Comparison of ENCODE assay signal across 8 cellular contexts in the genomic region with DNA sequence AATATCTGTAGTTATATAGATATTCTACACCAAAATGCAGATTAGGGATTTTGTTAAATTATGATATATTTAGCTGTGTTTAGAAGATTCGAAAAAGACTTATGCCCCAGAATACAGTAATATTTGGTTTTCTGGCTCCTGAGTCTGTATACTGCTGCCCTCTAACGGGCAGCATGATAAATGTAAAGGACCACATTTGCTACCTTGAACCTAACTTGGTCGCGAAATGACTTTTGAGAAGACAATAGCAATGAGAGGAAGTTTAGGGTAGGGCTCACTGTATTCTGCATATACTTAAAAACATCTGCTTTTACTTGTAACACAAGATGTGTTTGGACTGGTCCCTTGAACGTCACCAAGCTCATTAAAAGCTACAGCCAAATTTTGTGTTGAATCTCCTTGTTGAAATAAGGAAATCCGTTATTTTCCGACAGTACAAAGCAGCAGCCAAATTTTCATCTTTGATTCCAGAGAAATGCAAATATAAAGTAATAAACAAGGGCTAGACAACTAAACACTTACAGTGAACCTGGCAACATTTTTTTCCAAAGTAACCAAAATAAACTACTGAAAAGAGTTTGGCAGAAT.
DNase-seq lines count a peak whose midpoint lies in the region; ATAC-seq and TF ChIP-seq lines count a peak whose summit lies in the region.

No MANE protein-coding gene starts in this region.

- H3K79me2 ChIP-seq in DND-41 (ENCODE audit: insufficient read depth, low read length) (no peaks in the 10 kb centered on the region), GM23338 (replicated peaks; ENCODE audit: insufficient read depth) (no peaks in the 10 kb centered on the region)

- H3K9me2 ChIP-seq in GM23338 (ENCODE audit: insufficient read depth) = no peaks in the 10 kb centered on the region

- H3K9me3 Mint-ChIP-seq in GM23338 = no peaks in the 10 kb centered on the region; the same call in 2 of the 3 replicates
- no peaks in the 10 kb centered on the region for H3K9me3 Mint-ChIP-seq in stimulated activated naive B cell treated with anti-CD40 and anti-IgM and Interleukin-4, amounts not matched to agents 10 μg/mL and 1 μg/mL and 100 μg/mL, for 72 hours

- H2AFZ ChIP-seq in DND-41 (ENCODE audit: low read depth, low read length) (no peak overlapping the region), GM23338 (no peak overlapping the region)

- H3K27ac ChIP-seq in DND-41 (ENCODE audit: low read length) (no peak overlapping the region), GM23338 (ENCODE audit: low read depth) (no peak overlapping the region)

- peak; percentile 47 for TF ChIP-seq CTCF in DND-41 (IDR thresholded peaks at IDR 0.05; ENCODE audit: borderline replicate concordance, extremely low read depth, low read length, poor library complexity, severe bottlenecking)
- peak; percentile 80 to 92 for TF ChIP-seq CTCF in GM23338 (conservative IDR thresholded peaks at IDR 0.05; ENCODE audit: low read depth in 2 of 2)

- no peak overlapping the region for H3K4me3 ChIP-seq in DND-41 (ENCODE audit: low read depth in 1 of 2, low read length in 2 of 2)
- no peak overlapping the region for H3K4me3 ChIP-seq in GM23338

- no peak overlapping the region for H3K27ac Mint-ChIP-seq in GM23338
- no peak overlapping the region for H3K27ac Mint-ChIP-seq in stimulated activated naive B cell treated with anti-CD40 and anti-IgM and Interleukin-4, amounts not matched to agents 10 μg/mL and 1 μg/mL and 100 μg/mL, for 72 hours

- ATAC-seq in DND-41 (ENCODE audit: insufficient read depth, low read depth) (peak; percentile 56; the same call in 1 of the 3 replicates), GM23338 (peak; percentile 75), HG02938 (IDR thresholded peaks at IDR 0.05; ENCODE audit: unreplicated experiment) (no peak), HG03469 (IDR thresholded peaks at IDR 0.05; ENCODE audit: unreplicated experiment) (no peak)
- peak; percentile 87 for ATAC-seq in stimulated activated naive B cell treated with anti-CD40 and anti-IgM and Interleukin-4, amounts not matched to agents 10 μg/mL and 1 μg/mL and 100 μg/mL, for 72 hours (replicated peaks)

- H3K4me2 ChIP-seq in DND-41 (ENCODE audit: insufficient read depth, low read length) (no peak overlapping the region), GM23338 (0 out of 2 replicates have a peak overlapping the region, but pooled peaks have one; percentile 50)

- H3K27me3 ChIP-seq in DND-41 (ENCODE audit: insufficient read depth, low read length, poor library complexity) (no peaks in the 10 kb centered on the region), GM23338 (ENCODE audit: insufficient read depth) (no peaks in the 10 kb centered on the region)

- H3F3A ChIP-seq in GM23338 (replicated peaks; ENCODE audit: low read depth) = no peaks in the 10 kb centered on the region

- no peaks in the 10 kb centered on the region for H4K20me1 ChIP-seq in DND-41 (ENCODE audit: insufficient read depth, low read length)
- H4K20me1 ChIP-seq in GM23338 (replicated peaks; ENCODE audit: insufficient read depth) = no peaks in the 10 kb centered on the region

- peaks cover 2% of the 10 kb centered on the region for H3K27me3 Mint-ChIP-seq in GM23338 (ENCODE audit: insufficient read depth, low read depth, poor library complexity)
- H3K27me3 Mint-ChIP-seq in stimulated activated naive B cell treated with anti-CD40 and anti-IgM and Interleukin-4, amounts not matched to agents 10 μg/mL and 1 μg/mL and 100 μg/mL, for 72 hours = no peaks in the 10 kb centered on the region

- DNase-seq in DND-41 = no peak
- DNase-seq in GM23338 (ENCODE audit: low spot score) = peak; percentile 65
- peak; percentile 50 for DNase-seq in NCI-H526 treated with DMSO at 0.1 percent for 48 hours (lab: John Stamatoyannopoulos, UW)
- DNase-seq in astrocyte of the hippocampus (ENCODE audit: low read depth, low spot score) = peak; percentile 68
- peak; percentile 71 for DNase-seq in iPS-NIHi7 (ENCODE audit: extremely low spot score)
- peak; percentile 5 for DNase-seq in stimulated activated naive B cell treated with anti-CD40 and anti-IgM and Interleukin-4, amounts not matched to agents 10 μg/mL and 1 μg/mL and 100 μg/mL, for 72 hours

- no peak overlapping the region for H3K9ac ChIP-seq in DND-41 (ENCODE audit: low read depth, low read length)

- no peak overlapping the region for H3K4me3 Mint-ChIP-seq in GM23338
- no peak overlapping the region for H3K4me3 Mint-ChIP-seq in stimulated activated naive B cell treated with anti-CD40 and anti-IgM and Interleukin-4, amounts not matched to agents 10 μg/mL and 1 μg/mL and 100 μg/mL, for 72 hours

- peaks cover 3% of the 10 kb centered on the region; the same call in 1 of the 3 replicates for H3K36me3 Mint-ChIP-seq in GM23338 (ENCODE audit: low read depth)
- H3K36me3 Mint-ChIP-seq in stimulated activated naive B cell treated with anti-CD40 and anti-IgM and Interleukin-4, amounts not matched to agents 10 μg/mL and 1 μg/mL and 100 μg/mL, for 72 hours = no peaks in the 10 kb centered on the region

- H3K4me1 ChIP-seq in DND-41 (ENCODE audit: insufficient read depth, low read length) (no peaks in the 10 kb centered on the region), GM23338 (ENCODE audit: insufficient read depth) (peaks cover 19% of the 10 kb centered on the region)

- H3K36me3 ChIP-seq in DND-41 (ENCODE audit: insufficient read depth, low read length) (peaks cover 1% of the 10 kb centered on the region; the same call in 1 of the 2 replicates), GM23338 (ENCODE audit: insufficient read depth) (no peaks in the 10 kb centered on the region)

- H3K9me3 ChIP-seq in DND-41 (ENCODE audit: insufficient read depth, low read length, severe bottlenecking) = no peaks in the 10 kb centered on the region

- H3K4me1 Mint-ChIP-seq in GM23338 = peaks cover 27% of the 10 kb centered on the region
- H3K4me1 Mint-ChIP-seq in stimulated activated naive B cell treated with anti-CD40 and anti-IgM and Interleukin-4, amounts not matched to agents 10 μg/mL and 1 μg/mL and 100 μg/mL, for 72 hours = no peaks in the 10 kb centered on the region

TF ChIP-seq in GM23338, 12 proteins besides CTCF, POLR2A, EP300 and RAD21:
- TF ChIP-seq ZNF114 (CRISPR knock-in tag; IDR thresholded peaks at IDR 0.05) (no peak), ZNF331 (CRISPR knock-in tag; IDR thresholded peaks at IDR 0.05; ENCODE audit: low read depth) (no peak), CREB1 (CRISPR knock-in tag; IDR thresholded peaks at IDR 0.05; ENCODE audit: low read depth) (no peak), EZH2 (IDR thresholded peaks at IDR 0.05; ENCODE audit: low read depth, unreplicated experiment) (no peak), JUNB (IDR thresholded peaks at IDR 0.05; ENCODE audit: unreplicated experiment) (no peak)
- TF ChIP-seq, protein P1, sequence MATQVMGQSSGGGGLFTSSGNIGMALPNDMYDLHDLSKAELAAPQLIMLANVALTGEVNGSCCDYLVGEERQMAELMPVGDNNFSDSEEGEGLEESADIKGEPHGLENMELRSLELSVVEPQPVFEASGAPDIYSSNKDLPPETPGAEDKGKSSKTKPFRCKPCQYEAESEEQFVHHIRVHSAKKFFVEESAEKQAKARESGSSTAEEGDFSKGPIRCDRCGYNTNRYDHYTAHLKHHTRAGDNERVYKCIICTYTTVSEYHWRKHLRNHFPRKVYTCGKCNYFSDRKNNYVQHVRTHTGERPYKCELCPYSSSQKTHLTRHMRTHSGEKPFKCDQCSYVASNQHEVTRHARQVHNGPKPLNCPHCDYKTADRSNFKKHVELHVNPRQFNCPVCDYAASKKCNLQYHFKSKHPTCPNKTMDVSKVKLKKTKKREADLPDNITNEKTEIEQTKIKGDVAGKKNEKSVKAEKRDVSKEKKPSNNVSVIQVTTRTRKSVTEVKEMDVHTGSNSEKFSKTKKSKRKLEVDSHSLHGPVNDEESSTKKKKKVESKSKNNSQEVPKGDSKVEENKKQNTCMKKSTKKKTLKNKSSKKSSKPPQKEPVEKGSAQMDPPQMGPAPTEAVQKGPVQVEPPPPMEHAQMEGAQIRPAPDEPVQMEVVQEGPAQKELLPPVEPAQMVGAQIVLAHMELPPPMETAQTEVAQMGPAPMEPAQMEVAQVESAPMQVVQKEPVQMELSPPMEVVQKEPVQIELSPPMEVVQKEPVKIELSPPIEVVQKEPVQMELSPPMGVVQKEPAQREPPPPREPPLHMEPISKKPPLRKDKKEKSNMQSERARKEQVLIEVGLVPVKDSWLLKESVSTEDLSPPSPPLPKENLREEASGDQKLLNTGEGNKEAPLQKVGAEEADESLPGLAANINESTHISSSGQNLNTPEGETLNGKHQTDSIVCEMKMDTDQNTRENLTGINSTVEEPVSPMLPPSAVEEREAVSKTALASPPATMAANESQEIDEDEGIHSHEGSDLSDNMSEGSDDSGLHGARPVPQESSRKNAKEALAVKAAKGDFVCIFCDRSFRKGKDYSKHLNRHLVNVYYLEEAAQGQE (IDR thresholded peaks at IDR 0.05; ENCODE audit: unreplicated experiment) = no peak

Comparison
In these comparisons a context has a peak if more than half of its experiments do, and no peak if none do; other contexts are left out.
1. ATAC-seq: peak in DND-41 (single experiment), GM23338 (single experiment) and stimulated activated naive B cell treated with anti-CD40 and anti-IgM and Interleukin-4, amounts not matched to agents 10 μg/mL and 1 μg/mL and 100 μg/mL, for 72 hours (2 of 2); none in HG02938 (single experiment) and HG03469 (single experiment).